ENCODE assay signal across 2 cellular contexts in genomic region chr4:137226900-137227299, GRCh38.
TF ChIP-seq lines count a peak whose summit lies in the region.

No MANE protein-coding gene starts in this region.

TF ChIP-seq in HEK293T, 16 proteins besides CTCF, POLR2A, EP300 and RAD21 (continued from another document):
- TF ChIP-seq HDGF (IDR thresholded peaks at IDR 0.05; ENCODE audit: borderline replicate concordance), result no peak
- TF ChIP-seq FOXK2 (IDR thresholded peaks at IDR 0.05), result no peak
TF ChIP-seq in HEK293T: peak in this region for 0.

TF ChIP-seq in SK-N-SH, 30 proteins besides CTCF, POLR2A, EP300 and RAD21 (continued from another document):
- TF ChIP-seq, protein P1, sequence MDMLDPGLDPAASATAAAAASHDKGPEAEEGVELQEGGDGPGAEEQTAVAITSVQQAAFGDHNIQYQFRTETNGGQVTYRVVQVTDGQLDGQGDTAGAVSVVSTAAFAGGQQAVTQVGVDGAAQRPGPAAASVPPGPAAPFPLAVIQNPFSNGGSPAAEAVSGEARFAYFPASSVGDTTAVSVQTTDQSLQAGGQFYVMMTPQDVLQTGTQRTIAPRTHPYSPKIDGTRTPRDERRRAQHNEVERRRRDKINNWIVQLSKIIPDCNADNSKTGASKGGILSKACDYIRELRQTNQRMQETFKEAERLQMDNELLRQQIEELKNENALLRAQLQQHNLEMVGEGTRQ (IDR thresholded peaks at IDR 0.05; ENCODE audit: borderline replicate concordance, low read depth, low read length), result no peak
- TF ChIP-seq USF1 (IDR thresholded peaks at IDR 0.05; ENCODE audit: borderline replicate concordance, low read depth) (no peak), TAF1 (IDR thresholded peaks at IDR 0.05; ENCODE audit: borderline replicate concordance, low read depth, low read length) (no peak), EZH2phosphoT487 (IDR thresholded peaks at IDR 0.05; ENCODE audit: borderline replicate concordance, low read depth) (no peak)
TF ChIP-seq in SK-N-SH: peak in this region for 1.
